15 cellular contexts compared by ENCODE assay signal in genomic region chr16:65532218-65532617, GRCh38.
DNase-seq lines count a peak whose midpoint lies in the region; ATAC-seq, FAIRE-seq and TF ChIP-seq lines count a peak whose summit lies in the region.
"Had no signal": no experiment of that assay in that cellular context is flagged by ENCODE, and none has a peak within 500 bp of the region (broad histone marks: within the 10 kb centered on the region; RNA-seq: fewer than 3 reads in every experiment).

No MANE protein-coding gene starts in this region.

- H3K9me3 ChIP-seq in neural progenitor cell (ENCODE audit: low read depth) (no peaks in the 10 kb centered on the region), pancreas (no peaks in the 10 kb centered on the region)

- H3K4me1 Mint-ChIP-seq in HFFc6 (ENCODE audit: low read depth), result peaks cover 37% of the 10 kb centered on the region
- H3K4me1 Mint-ChIP-seq in neural progenitor cell, result peaks cover 5% of the 10 kb centered on the region
- H3K4me1 Mint-ChIP-seq: activated naive CD8-positive, alpha-beta T cell treated with anti-CD3 and anti-CD28 coated beads for 36 hours; B cell; T-helper 17 cell had no signal

- peak overlapping the region; percentile 97 for H2AFZ ChIP-seq in ACC112 (ENCODE audit: low read length, unreplicated experiment)
- H2AFZ ChIP-seq in neural progenitor cell (replicated peaks), result peak overlapping the region; percentile 26

- no peak for TF ChIP-seq CTCF in HFFc6 (IDR thresholded peaks at IDR 0.05)
- no peak for TF ChIP-seq CTCF in dorsolateral prefrontal cortex (IDR thresholded peaks at IDR 0.05 in 54 of 56, conservative IDR thresholded peaks at IDR 0.05 in 2 of 56; ENCODE audit: low read depth in 1 of 56, partially characterized antibody in 56 of 56)
- no peak for TF ChIP-seq CTCF in neural progenitor cell (IDR thresholded peaks at IDR 0.05)
- TF ChIP-seq CTCF in pancreas (IDR thresholded peaks at IDR 0.05), result no peak

- H3K4me1 ChIP-seq in ACC112 (ENCODE audit: control insufficient read depth, insufficient read depth, low read length, unreplicated experiment) (peaks cover 12% of the 10 kb centered on the region), neural progenitor cell (peaks cover 12% of the 10 kb centered on the region), pancreas (no peaks in the 10 kb centered on the region)

- H3K27ac ChIP-seq in ACC112 (ENCODE audit: low read depth, low read length), result no peak overlapping the region
- peak overlapping the region in 2 of 59 donors; percentile 42 to 52 for H3K27ac ChIP-seq in dorsolateral prefrontal cortex
- H3K27ac ChIP-seq in neural progenitor cell, result no peak overlapping the region
- no peak overlapping the region for H3K27ac ChIP-seq in pancreas

- no peaks in the 10 kb centered on the region for H3K27me3 ChIP-seq in ACC112 (ENCODE audit: insufficient read depth, low read length)
- H3K27me3 ChIP-seq in dorsolateral prefrontal cortex, result no peaks in the 10 kb centered on the region
- H3K27me3 ChIP-seq in neural progenitor cell, result no peaks in the 10 kb centered on the region
- H3K27me3 ChIP-seq in pancreas, result no peaks in the 10 kb centered on the region

- H3K79me2 ChIP-seq in ACC112 (ENCODE audit: control insufficient read depth, insufficient read depth, low read length, unreplicated experiment), result no peaks in the 10 kb centered on the region
- no peaks in the 10 kb centered on the region for H3K79me2 ChIP-seq in neural progenitor cell (ENCODE audit: low read depth)

- peak overlapping the region; percentile 29; the same call in 1 of the 2 replicates for H3K27ac Mint-ChIP-seq in HFFc6
- H3K27ac Mint-ChIP-seq in neural progenitor cell, result no peak overlapping the region
- H3K27ac Mint-ChIP-seq: activated naive CD8-positive, alpha-beta T cell treated with anti-CD3 and anti-CD28 coated beads for 36 hours; B cell; T-helper 17 cell had no signal

- H3K27me3 Mint-ChIP-seq in HFFc6 (ENCODE audit: insufficient read depth), result 0 out of 2 replicates have a peak, but pooled peaks cover 1% of the 10 kb centered on the region
- H3K27me3 Mint-ChIP-seq in neural progenitor cell (ENCODE audit: insufficient read depth, low read depth), result peaks cover 2% of the 10 kb centered on the region
- H3K27me3 Mint-ChIP-seq: activated naive CD8-positive, alpha-beta T cell treated with anti-CD3 and anti-CD28 coated beads for 36 hours; B cell; T-helper 17 cell had no signal

- peak overlapping the region; percentile 75 for H3K4me3 ChIP-seq in ACC112 (ENCODE audit: low read depth, low read length)
- peak overlapping the region in 57 of 59 donors; percentile 4 to 63 (median 40) for H3K4me3 ChIP-seq in dorsolateral prefrontal cortex
- no peak overlapping the region for H3K4me3 ChIP-seq in neural progenitor cell
- no peak overlapping the region for H3K4me3 ChIP-seq in pancreas

- H3K9me3 Mint-ChIP-seq in HFFc6 (peaks cover 9% of the 10 kb centered on the region), neural progenitor cell (peaks cover 11% of the 10 kb centered on the region)

- intact Hi-C loops in dorsolateral prefrontal cortex (cut with DNase I), result no loop called here
- intact Hi-C loops in pancreas (cut with DNase I), result no loop called here

- H3K36me3 Mint-ChIP-seq in HFFc6 (ENCODE audit: low read depth), result peaks cover 5% of the 10 kb centered on the region
- H3K36me3 Mint-ChIP-seq in neural progenitor cell, result no peaks in the 10 kb centered on the region
- H3K36me3 Mint-ChIP-seq: activated naive CD8-positive, alpha-beta T cell treated with anti-CD3 and anti-CD28 coated beads for 36 hours had no signal

- no peak overlapping the region for H3K9ac ChIP-seq in neural progenitor cell

- no peaks in the 10 kb centered on the region for H3F3A ChIP-seq in neural progenitor cell (ENCODE audit: low read depth)

- H3K36me3 ChIP-seq in ACC112 (ENCODE audit: insufficient read depth, low read length), result no peaks in the 10 kb centered on the region
- H3K36me3 ChIP-seq in neural progenitor cell, result no peaks in the 10 kb centered on the region
- H3K36me3 ChIP-seq in pancreas, result no peaks in the 10 kb centered on the region

- WGBS in pancreas, 2 donors, result 36 to 48% methylated on average over 6 of the region's 6 CpGs

- FAIRE-seq in pancreas (lab: Jason Lieb, UNC), result no peak

- H4K20me1 ChIP-seq in neural progenitor cell (ENCODE audit: low read depth), result no peaks in the 10 kb centered on the region

- ATAC-seq in GM21367 (IDR thresholded peaks at IDR 0.05; ENCODE audit: unreplicated experiment), result no peak
- no peak for ATAC-seq in pancreas
- ATAC-seq: left ventricle myocardium superior, T-helper 17 cell had no signal

- DNase-seq in HFFc6 (no peak), dorsolateral prefrontal cortex (no peak), neural progenitor cell (ENCODE audit: low spot score) (peak; percentile 16), putamen (ENCODE audit: low spot score) (no peak), pancreas (no peak), NCI-H345 (lab: John Stamatoyannopoulos, UW) (no peak)
- DNase-seq: activated CD4-positive, alpha-beta T cell treated with anti-CD3 and anti-CD28 coated beads for 4 hours; activated naive CD8-positive, alpha-beta T cell treated with anti-CD3 and anti-CD28 coated beads for 36 hours; DMS79; left ventricle myocardium superior; NCI-H2227 treated with DMSO at 0.1 percent for 48 hours; T-helper 17 cell had no signal

- peak overlapping the region; percentile 38; the same call in 1 of the 2 replicates for H3K4me3 Mint-ChIP-seq in HFFc6
- no peak overlapping the region for H3K4me3 Mint-ChIP-seq in neural progenitor cell
- H3K4me3 Mint-ChIP-seq: activated naive CD8-positive, alpha-beta T cell treated with anti-CD3 and anti-CD28 coated beads for 36 hours; B cell; T-helper 17 cell had no signal

- H3K4me2 ChIP-seq in neural progenitor cell, result no peak overlapping the region

Comparison
In these comparisons a context has a peak if more than half of its experiments do, and no peak if none do; other contexts are left out.
1. H3K4me3 ChIP-seq: peak in ACC112 (single experiment) and dorsolateral prefrontal cortex (57 of 59); none in neural progenitor cell (single experiment) and pancreas (0 of 4).